ENCODE assay signal across 5 cellular contexts in genomic region chr10:90896916-90897315, GRCh38. TPM values are rescaled to one million over a fixed set of nuclear protein-coding genes. Genes with fewer than 3 reads are reported as not detected.
"Had no signal": no experiment of that assay in that cellular context is flagged by ENCODE, and none has a peak within 500 bp of the region (broad histone marks: within the 10 kb centered on the region; RNA-seq: fewer than 3 reads in every experiment).

No MANE protein-coding gene starts in this region.

RNA-seq across cellular contexts. Expression of gene ANKRD1, which starts 24.0 kb away (rescaled TPM):
- total RNA-seq: activated CD4-positive, alpha-beta memory T cell treated with anti-CD3 and anti-CD28 coated beads, Interleukin-2, amount 10 ng/mL, durations not matched to agents 7 days and 5 days; activated T-cell treated with anti-CD3 and anti-CD28 coated beads, Interleukin-2, amount 50 U/mL, for 4 hours; activated T-helper 17 cell treated with anti-CD3 and anti-CD28 coated beads, Interleukin-2, amount 50 U/mL, for 72 hours; cerebellum; OCI-LY7 had no signal

RNA-seq across cellular contexts. Expression of gene HTR7, which starts 39.1 kb away (rescaled TPM):
- total RNA-seq: activated T-cell treated with anti-CD3 and anti-CD28 coated beads, Interleukin-2, amount 50 U/mL, for 4 hours had no signal
